8 cellular contexts compared by ENCODE assay signal in genomic region chr3:183098538-183099025, GRCh38. TPM values are rescaled to one million over a fixed set of nuclear protein-coding genes. Genes with fewer than 3 reads are reported as not detected.
DNase-seq lines count a peak whose midpoint lies in the region; FAIRE-seq and TF ChIP-seq lines count a peak whose summit lies in the region.

No MANE protein-coding gene starts in this region.

- no peaks in the 10 kb centered on the region for H3K27me3 ChIP-seq in BJ (ENCODE audit: control insufficient read depth, insufficient read depth, low read length)
- H3K27me3 ChIP-seq in SJSA1 (replicated peaks), result no peaks in the 10 kb centered on the region
- H3K27me3 ChIP-seq in sigmoid colon, result no peaks in the 10 kb centered on the region

- H3K9me3 ChIP-seq in SJSA1 (replicated peaks) (no peaks in the 10 kb centered on the region), sigmoid colon (no peaks in the 10 kb centered on the region)

- H3K4me1 ChIP-seq in SJSA1 (replicated peaks), result peaks cover 19% of the 10 kb centered on the region
- H3K4me1 ChIP-seq in sigmoid colon, result peaks cover 0 to 22% (median 16%) of the 10 kb centered on the region in 4 donors

- H3K27ac ChIP-seq in SJSA1 (peak overlapping the region; percentile 31), sigmoid colon (peak overlapping the region; percentile 83 to 93 (median 91))

- no peak for TF ChIP-seq EP300 in sigmoid colon (IDR thresholded peaks at IDR 0.05)

- H3K4me3 ChIP-seq in BJ (ENCODE audit: low read depth, low read length) (peak overlapping the region; percentile 72), SJSA1 (peak overlapping the region; percentile 71), fibroblast of villous mesenchyme (ENCODE audit: low read depth, low read length) (peak overlapping the region; percentile 84), sigmoid colon (peak overlapping the region; percentile 64 to 95 (median 80))

- CTCF ChIA-PET in BJ (lab: Yijun Ruan, JAX), result interaction anchor here (0.8 to 1.6 kb wide), 5 partner anchors 9 to 189 kb away, joined by 3 to 5 read pairs (median 3); no protein-coding TSS in a partner anchor

- 1 to 6% methylated on average over 8 of the region's 8 CpGs for WGBS in sigmoid colon, 2 donors

- DNase-seq in BJ (ENCODE audit: low read depth) (no peak), GM20000 (ENCODE audit: low spot score) (peak; percentile 56), SJSA1 (ENCODE audit: low read depth in 1 of 2, low spot score in 2 of 2) (no peak), fibroblast of villous mesenchyme (ENCODE audit: low read depth) (no peak), sigmoid colon (no peak), frontal cortex (ENCODE audit: low spot score in 2 of 2) (no peak), DMS114 treated with DMSO at 0.1 percent for 48 hours (lab: John Stamatoyannopoulos, UW; ENCODE audit: unreplicated experiment) (no peak), HuH-7.5 (ENCODE audit: low spot score) (no peak)

- no peaks in the 10 kb centered on the region for H3K36me3 ChIP-seq in BJ (ENCODE audit: control insufficient read depth, insufficient read depth, low read length)
- H3K36me3 ChIP-seq in SJSA1, result peaks cover 5% of the 10 kb centered on the region
- H3K36me3 ChIP-seq in sigmoid colon, result peaks cover 0 to under 1% (median 0%) of the 10 kb centered on the region in 4 donors

- no peak for TF ChIP-seq CTCF in BJ (IDR thresholded peaks at IDR 0.05; ENCODE audit: insufficient read depth, low read depth, low read length)
- no peak for TF ChIP-seq CTCF in GM20000 (IDR thresholded peaks at IDR 0.05; ENCODE audit: extremely low read depth, missing control alignments)
- no peak for TF ChIP-seq CTCF in fibroblast of villous mesenchyme (IDR thresholded peaks at IDR 0.05; ENCODE audit: insufficient read depth, low read depth, low read length)
- no peak for TF ChIP-seq CTCF in sigmoid colon (IDR thresholded peaks at IDR 0.05)

- intact Hi-C loops in sigmoid colon (cut with DNase I), result loop anchor here (5.0 kb wide), 1 partner anchor 116 kb away; the partner anchor contains the start of gene DCUN1D1

- FAIRE-seq in frontal cortex (lab: Jason Lieb, UNC), result no peak

- no peak for TF ChIP-seq POLR2A in sigmoid colon (IDR thresholded peaks at IDR 0.05)

- POLR2A ChIA-PET in BJ (lab: Charles Lee), result no interaction called here

RNA-seq across cellular contexts. Expression of gene MCCC1, which starts 0.7 kb away (rescaled TPM):
- polyA plus RNA-seq in BJ (2011; rRNA removed) (12.5 and 16.7 TPM in 2 replicates), sigmoid colon (10 to 100 TPM; 18.0 to 26.8 (median 21.4) TPM)
- polyA minus RNA-seq in BJ (2011; rRNA and poly(A)+ RNA removed), result 12.7 and 12.8 TPM in 2 replicates
- total RNA-seq in SJSA1 (2014; rRNA removed; shearing (Covaris generic)), result 13.4 and 24.7 TPM in 2 replicates
- total RNA-seq in fibroblast of villous mesenchyme (11.6 and 14.7 TPM in 2 replicates), sigmoid colon (10 to 100 TPM; 19.7 to 28.2 (median 21.5) TPM), frontal cortex (38.3 TPM)
